8 cellular contexts compared by ENCODE assay signal in genomic region chr5:76402251-76402879, GRCh38. TPM values are rescaled to one million over a fixed set of nuclear protein-coding genes. Genes with fewer than 3 reads are reported as not detected.
DNase-seq lines count a peak whose midpoint lies in the region; ATAC-seq and TF ChIP-seq lines count a peak whose summit lies in the region.

No MANE protein-coding gene starts in this region.

- ATAC-seq in HG03442 (IDR thresholded peaks at IDR 0.05; ENCODE audit: unreplicated experiment), result peak; percentile 25

- peaks cover 19% of the 10 kb centered on the region for H3K27me3 ChIP-seq in kidney epithelial cell (ENCODE audit: control insufficient read depth, insufficient read depth, low read length)

- TF ChIP-seq CTCF in astrocyte of the cerebellum (IDR thresholded peaks at IDR 0.05; ENCODE audit: low read depth, low read length, missing control alignments) (no peak), kidney epithelial cell (IDR thresholded peaks at IDR 0.05; ENCODE audit: insufficient read depth, low read length, poor library complexity, severe bottlenecking) (no peak)

- H3K36me3 ChIP-seq in kidney epithelial cell (ENCODE audit: control insufficient read depth, insufficient read depth, low read length), result no peaks in the 10 kb centered on the region

- in situ Hi-C loops in astrocyte of the cerebellum (cut with HindIII; ENCODE audit: low sequenced_read_pairs), result no loop called here

- H3K4me3 ChIP-seq in astrocyte of the cerebellum (ENCODE audit: low read depth, low read length) (peak overlapping the region; percentile 56), kidney epithelial cell (ENCODE audit: low read depth, low read length) (peak overlapping the region; percentile 51)

- DNase-seq in NCI-H524 (lab: John Stamatoyannopoulos, UW), result peak; percentile 15 to 31
- DNase-seq in NCI-H524 treated with DMSO at 0.1 percent for 48 hours (lab: John Stamatoyannopoulos, UW), result no peak
- peak; percentile 50 to 98 (median 78) for DNase-seq in T-helper 2 cell
- DNase-seq in astrocyte of the cerebellum (ENCODE audit: low read depth), result no peak
- DNase-seq in kidney epithelial cell (ENCODE audit: low read depth), result no peak
- peak; percentile 75 for DNase-seq in stimulated activated CD4-positive, alpha-beta T cell treated with anti-CD3 and anti-CD28 coated beads, Interleukin-4, amount 100 ng/mL, for 1 hour
- no peak for DNase-seq in NCI-H446 treated with DMSO at 0.1 percent for 48 hours (lab: John Stamatoyannopoulos, UW)

RNA-seq across cellular contexts. Expression of gene IQGAP2, which starts 0.7 kb away (rescaled TPM):
- 4.0 and 11.7 TPM in 2 replicates for total RNA-seq in kidney epithelial cell

Comparison
In these comparisons a context has a peak if more than half of its experiments do, and no peak if none do; other contexts are left out.
1. DNase-seq: peak in NCI-H524 (2 of 2), T-helper 2 cell (5 of 5) and stimulated activated CD4-positive, alpha-beta T cell treated with anti-CD3 and anti-CD28 coated beads, Interleukin-4, amount 100 ng/mL, for 1 hour (single experiment); none in NCI-H524 treated with DMSO at 0.1 percent for 48 hours (single experiment), astrocyte of the cerebellum (single experiment), kidney epithelial cell (single experiment) and NCI-H446 treated with DMSO at 0.1 percent for 48 hours (single experiment).